ENCODE assay signal across 20 cellular contexts in genomic region chr7:79217468-79217867, GRCh38.
DNase-seq lines count a peak whose midpoint lies in the region; ATAC-seq and TF ChIP-seq lines count a peak whose summit lies in the region.
"Had no signal": no experiment of that assay in that cellular context is flagged by ENCODE, and none has a peak within 500 bp of the region (broad histone marks: within the 10 kb centered on the region; RNA-seq: fewer than 3 reads in every experiment).

No MANE protein-coding gene starts in this region.

- intact Hi-C loops in right lobe of liver (cut with DNase I) = no loop called here

- peaks cover 0 to 3% (median 0%) of the 10 kb centered on the region in 4 donors for H3K4me1 ChIP-seq in right lobe of liver
- H3K4me1 ChIP-seq in effector memory CD4-positive, alpha-beta T cell (ENCODE audit: control insufficient read depth, insufficient read depth, low read length, poor library complexity, severe bottlenecking) = no peaks in the 10 kb centered on the region
- H3K4me1 ChIP-seq: HAP-1, heart left ventricle, thyroid gland had no signal

- ATAC-seq in right lobe of liver (peak; percentile 72 to 99 (median 88)), GM19455 (IDR thresholded peaks at IDR 0.05; ENCODE audit: unreplicated experiment) (no peak), GM21825 (IDR thresholded peaks at IDR 0.05; ENCODE audit: unreplicated experiment) (no peak), GM21515 (IDR thresholded peaks at IDR 0.05; ENCODE audit: unreplicated experiment) (no peak)
- ATAC-seq: CD8-positive, alpha-beta T cell; heart left ventricle; stimulated activated memory B cell treated with anti-CD40 and anti-IgM and Interleukin-4, amounts not matched to agents 10 μg/mL and 1 μg/mL and 100 μg/mL, for 72 hours had no signal

- no peak overlapping the region for H3K4me3 ChIP-seq in right lobe of liver
- H3K4me3 ChIP-seq in effector memory CD4-positive, alpha-beta T cell (ENCODE audit: insufficient read depth, low read depth, low read length, poor library complexity, severe bottlenecking) = no peak overlapping the region
- H3K4me3 ChIP-seq: HAP-1, heart left ventricle, thyroid gland had no signal

- no peak for TF ChIP-seq CTCF in right lobe of liver (IDR thresholded peaks at IDR 0.05)

- H3K27me3 ChIP-seq in right lobe of liver = no peaks in the 10 kb centered on the region
- H3K27me3 ChIP-seq in effector memory CD4-positive, alpha-beta T cell (replicated peaks; ENCODE audit: control insufficient read depth, insufficient read depth, low read length, poor library complexity, severe bottlenecking) = no peaks in the 10 kb centered on the region
- H3K27me3 ChIP-seq: heart left ventricle, thyroid gland had no signal

- TF ChIP-seq POLR2A in right lobe of liver (IDR thresholded peaks at IDR 0.05) = no peak

- DNase-seq in AG08396 (ENCODE audit: low spot score) (peak; percentile 34), LHCN-M2 (ENCODE audit: low read depth) (peak; percentile 32), epithelial cell of prostate (ENCODE audit: low read depth, low spot score) (peak; percentile 20), right lobe of liver (no peak)
- no peak for DNase-seq in effector memory CD4-positive, alpha-beta T cell
- DNase-seq: activated B cell treated with CpG ODN at 0.5 μM for 24 hours; CD8-positive, alpha-beta T cell; heart left ventricle; islet precursor cell; Kasumi-1; midbrain; NCI-H1417; NCI-H774; retina; thyroid gland had no signal

- H3K27ac ChIP-seq in epithelial cell of prostate (peak overlapping the region; percentile 28), right lobe of liver (no peak overlapping the region)
- H3K27ac ChIP-seq in effector memory CD4-positive, alpha-beta T cell (ENCODE audit: insufficient read depth, low read length, poor library complexity, severe bottlenecking) = no peak overlapping the region
- H3K27ac ChIP-seq: heart left ventricle, thyroid gland had no signal

- no peaks in the 10 kb centered on the region for H3K9me3 ChIP-seq in right lobe of liver
- H3K9me3 ChIP-seq in effector memory CD4-positive, alpha-beta T cell (ENCODE audit: control insufficient read depth, low read length) = no peaks in the 10 kb centered on the region
- H3K9me3 ChIP-seq: thyroid gland had no signal

- no peaks in the 10 kb centered on the region for H3K36me3 ChIP-seq in right lobe of liver
- H3K36me3 ChIP-seq in effector memory CD4-positive, alpha-beta T cell (ENCODE audit: control insufficient read depth, insufficient read depth, low read length) = no peaks in the 10 kb centered on the region
- H3K36me3 ChIP-seq: HAP-1, heart left ventricle, thyroid gland had no signal

Comparison
In these comparisons a context has a peak if more than half of its experiments do, and no peak if none do; other contexts are left out.
1. DNase-seq: peak in AG08396 (single experiment), LHCN-M2 (single experiment) and epithelial cell of prostate (single experiment); none in right lobe of liver (0 of 3) and effector memory CD4-positive, alpha-beta T cell (0 of 3).
2. ATAC-seq: peak in right lobe of liver (4 of 4); none in GM19455 (single experiment), GM21825 (single experiment) and GM21515 (single experiment).